23 cellular contexts compared by ENCODE assay signal in the genomic region with DNA sequence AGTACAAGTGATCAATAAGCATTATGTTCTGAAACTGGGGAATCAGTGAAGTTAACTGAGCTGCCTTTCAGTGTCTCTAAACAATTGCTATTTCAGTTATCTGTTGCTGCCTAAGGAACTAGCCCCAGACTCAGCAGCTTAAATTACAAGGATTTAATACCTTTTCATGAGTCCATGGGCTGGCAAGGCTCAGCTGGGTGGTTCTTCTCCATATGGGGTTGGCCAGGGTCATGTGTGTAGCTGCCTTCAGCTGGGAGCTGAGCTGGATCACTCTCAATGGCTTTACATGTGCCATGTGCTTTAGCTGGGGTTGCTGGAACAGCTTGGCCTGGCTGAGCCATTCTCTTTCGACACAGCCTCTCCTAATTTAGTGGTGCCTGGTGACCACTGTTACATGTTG.
DNase-seq lines count a peak whose midpoint lies in the region; ATAC-seq and TF ChIP-seq lines count a peak whose summit lies in the region.
"Had no signal": no experiment of that assay in that cellular context is flagged by ENCODE, and none has a peak within 500 bp of the region (broad histone marks: within the 10 kb centered on the region; RNA-seq: fewer than 3 reads in every experiment).

No MANE protein-coding gene starts in this region.

- no peak overlapping the region for H3K4me3 ChIP-seq in GM23338
- H3K4me3 ChIP-seq: BLaER1, GM12878 had no signal

- H3F3A ChIP-seq in GM23338 (replicated peaks; ENCODE audit: low read depth) = no peaks in the 10 kb centered on the region

- TF ChIP-seq CTCF in GM23338 (conservative IDR thresholded peaks at IDR 0.05; ENCODE audit: low read depth in 2 of 2) = no peak
- no peak for TF ChIP-seq CTCF in type B pancreatic cell (conservative IDR thresholded peaks at IDR 0.05)

- no peaks in the 10 kb centered on the region for H3K79me2 ChIP-seq in GM23338 (replicated peaks; ENCODE audit: insufficient read depth)

- no peaks in the 10 kb centered on the region for H3K4me1 ChIP-seq in GM23338 (ENCODE audit: insufficient read depth)
- H3K4me1 ChIP-seq: BLaER1 had no signal

- H3K27me3 ChIP-seq in GM23338 (ENCODE audit: insufficient read depth) = no peaks in the 10 kb centered on the region
- H3K27me3 ChIP-seq: BE2C, BLaER1 had no signal

- H3K36me3 Mint-ChIP-seq in GM23338 (ENCODE audit: low read depth) (no peaks in the 10 kb centered on the region), type B pancreatic cell (peaks cover 4% of the 10 kb centered on the region)
- H3K36me3 Mint-ChIP-seq: CD14-positive monocyte; CD4-positive, alpha-beta memory T cell; CD4-positive, CD25-positive, alpha-beta regulatory T cell had no signal

- H3K4me3 Mint-ChIP-seq in GM23338 (no peak overlapping the region), type B pancreatic cell (no peak overlapping the region)
- H3K4me3 Mint-ChIP-seq: CD14-positive monocyte; CD4-positive, alpha-beta memory T cell; CD4-positive, CD25-positive, alpha-beta regulatory T cell; CD8-positive, alpha-beta memory T cell had no signal

- DNase-seq in GM23338 (ENCODE audit: low spot score) (no peak), MV-4-11 (lab: John Stamatoyannopoulos, UW) (peak; percentile 1), type B pancreatic cell (ENCODE audit: extremely low spot score, unreplicated experiment) (peak; percentile 25), T1000 (lab: John Stamatoyannopoulos, UW) (no peak)
- DNase-seq: 8988T; ACHN; BE2C; C1 segment of cervical spinal cord; CD4-positive, alpha-beta memory T cell; CD4-positive, CD25-positive, alpha-beta regulatory T cell; CD8-positive, alpha-beta memory T cell; COR-L47; DMS 273 treated with DMSO at 0.1 percent for 48 hours; DMS153; DMS53; DMS79; DND-41; EL; GDM1 had no signal

- no peak overlapping the region for H2AFZ ChIP-seq in GM23338

- H3K27ac Mint-ChIP-seq in GM23338 (no peak overlapping the region), type B pancreatic cell (no peak overlapping the region)
- H3K27ac Mint-ChIP-seq: CD14-positive monocyte; CD4-positive, alpha-beta memory T cell; CD4-positive, CD25-positive, alpha-beta regulatory T cell; CD8-positive, alpha-beta memory T cell had no signal

- H3K4me1 Mint-ChIP-seq in GM23338 (peaks cover 4% of the 10 kb centered on the region; the same call in 1 of the 3 replicates), type B pancreatic cell (ENCODE audit: unreplicated experiment) (no peaks in the 10 kb centered on the region)
- H3K4me1 Mint-ChIP-seq: CD4-positive, alpha-beta memory T cell; CD4-positive, CD25-positive, alpha-beta regulatory T cell; CD8-positive, alpha-beta memory T cell had no signal

- H3K27ac ChIP-seq in GM23338 (ENCODE audit: low read depth) = no peak overlapping the region
- H3K27ac ChIP-seq: BLaER1 had no signal

- 0 out of 2 replicates have a peak, but pooled peaks cover 10% of the 10 kb centered on the region for H3K9me2 ChIP-seq in GM23338 (ENCODE audit: insufficient read depth)

- ATAC-seq in GM23338 (no peak), GM21529 (IDR thresholded peaks at IDR 0.05; ENCODE audit: unreplicated experiment) (no peak)
- ATAC-seq: GM12878 had no signal

- H4K20me1 ChIP-seq in GM23338 (replicated peaks; ENCODE audit: insufficient read depth) = no peaks in the 10 kb centered on the region
- H4K20me1 ChIP-seq: BLaER1 had no signal

- H3K4me2 ChIP-seq in GM23338 = no peak overlapping the region
- H3K4me2 ChIP-seq: BLaER1 had no signal

- H3K36me3 ChIP-seq in GM23338 (ENCODE audit: insufficient read depth) = no peaks in the 10 kb centered on the region
- H3K36me3 ChIP-seq: BE2C, BLaER1 had no signal

- H3K27me3 Mint-ChIP-seq in GM23338 (ENCODE audit: insufficient read depth, low read depth, poor library complexity) (no peaks in the 10 kb centered on the region), type B pancreatic cell (peaks cover 8% of the 10 kb centered on the region)
- H3K27me3 Mint-ChIP-seq: CD4-positive, CD25-positive, alpha-beta regulatory T cell had no signal

- H3K9me3 Mint-ChIP-seq in GM23338 (no peaks in the 10 kb centered on the region; the same call in 2 of the 3 replicates), type B pancreatic cell (peaks cover 6% of the 10 kb centered on the region)
- H3K9me3 Mint-ChIP-seq: CD8-positive, alpha-beta memory T cell had no signal

TF ChIP-seq in GM23338, 12 proteins besides CTCF, POLR2A, EP300 and RAD21:
- TF ChIP-seq ZNF331 (CRISPR knock-in tag; IDR thresholded peaks at IDR 0.05; ENCODE audit: low read depth) (peak; percentile 59; the same call in 1 of the 2 replicates), CREB1 (CRISPR knock-in tag; IDR thresholded peaks at IDR 0.05; ENCODE audit: low read depth) (no peak)

Comparison
In these comparisons a context has a peak if more than half of its experiments do, and no peak if none do; other contexts are left out.
1. DNase-seq: peak in MV-4-11 (single experiment) and type B pancreatic cell (single experiment); none in GM23338 (single experiment) and T1000 (single experiment).